Comparison of ENCODE assay signal across 15 cellular contexts in genomic region chr2:143903172-143903856, GRCh38.
DNase-seq lines count a peak whose midpoint lies in the region; ATAC-seq and TF ChIP-seq lines count a peak whose summit lies in the region.
"Had no signal": no experiment of that assay in that cellular context is flagged by ENCODE, and none has a peak within 500 bp of the region (broad histone marks: within the 10 kb centered on the region; RNA-seq: fewer than 3 reads in every experiment).

No MANE protein-coding gene starts in this region.

- BruUV-seq in mammary epithelial cell (replicated peaks; lab: Mats Ljungman, UMichigan) (no TSS peak), OCI-LY7 (replicated peaks; lab: Mats Ljungman, UMichigan) (no TSS peak)

- no peaks in the 10 kb centered on the region for H3K27me3 ChIP-seq in mammary epithelial cell (ENCODE audit: insufficient read depth, low read length)
- H3K27me3 ChIP-seq in adrenal gland: no peaks in the 10 kb centered on the region
- H3K27me3 ChIP-seq: tibial nerve had no signal

- H3K9ac ChIP-seq in mammary epithelial cell (ENCODE audit: insufficient read depth, low read length): no peak overlapping the region

- TF ChIP-seq POLR2A in adrenal gland (IDR thresholded peaks at IDR 0.05): no peak

- no peak overlapping the region for H3K27ac ChIP-seq in mammary epithelial cell (ENCODE audit: insufficient read depth, low read depth, low read length)
- no peak overlapping the region for H3K27ac ChIP-seq in OCI-LY7 (ENCODE audit: low read depth, low read length, poor library complexity, severe bottlenecking)
- H3K27ac ChIP-seq in adrenal gland: no peak overlapping the region
- H3K27ac ChIP-seq: tibial nerve had no signal

- DNase-seq in NCI-H1092 (lab: John Stamatoyannopoulos, UW): peak; percentile 18
- peak; percentile 2 for DNase-seq in mammary epithelial cell
- peak; percentile 11 for DNase-seq in midbrain (lab: John Stamatoyannopoulos, UW)
- no peak for DNase-seq in OCI-LY7 (ENCODE audit: low spot score)
- no peak for DNase-seq in activated naive CD4-positive, alpha-beta T cell treated with anti-CD3 and anti-CD28 coated beads, Interleukin-2, amount 10 ng/mL, durations not matched to agents 7 days and 5 days
- DNase-seq in adrenal gland: no peak
- DNase-seq: activated naive CD8-positive, alpha-beta T cell treated with anti-CD3 and anti-CD28 coated beads, Interleukin-2, amount 50 U/mL, for 24 hours; activated T-cell treated with anti-CD3 and anti-CD28 coated beads, Interleukin-2, amount 50 U/mL, for 4 hours; cerebellar nuclear complex; Karpas-422; NK-92 treated with Interleukin-12 subunit alpha and Interleukin-12 subunit beta, amount 100 ng/mL, for 24 hours; stimulated activated CD4-positive, alpha-beta T cell treated with anti-CD3 and anti-CD28 coated beads, Interleukin-4, amount 100 ng/mL, for 1 hour had no signal

- H4K20me1 ChIP-seq in mammary epithelial cell (ENCODE audit: insufficient read depth, low read length) (no peaks in the 10 kb centered on the region), OCI-LY7 (ENCODE audit: insufficient read depth, low read length) (no peaks in the 10 kb centered on the region)

- no peaks in the 10 kb centered on the region for H3K9me3 Mint-ChIP-seq in activated naive CD4-positive, alpha-beta T cell treated with anti-CD3 and anti-CD28 coated beads, Interleukin-2, amount 10 ng/mL, durations not matched to agents 7 days and 5 days
- H3K9me3 Mint-ChIP-seq: activated naive CD8-positive, alpha-beta T cell treated with anti-CD3 and anti-CD28 coated beads, Interleukin-2, amount 50 U/mL, for 24 hours; activated T-cell treated with anti-CD3 and anti-CD28 coated beads, Interleukin-2, amount 50 U/mL, for 4 hours had no signal

- peak; percentile 54 for ATAC-seq in HG03175 (IDR thresholded peaks at IDR 0.05; ENCODE audit: unreplicated experiment)
- no peak for ATAC-seq in GM18907 (IDR thresholded peaks at IDR 0.05; ENCODE audit: unreplicated experiment)
- ATAC-seq: activated naive CD8-positive, alpha-beta T cell treated with anti-CD3 and anti-CD28 coated beads, Interleukin-2, amount 50 U/mL, for 24 hours; activated T-cell treated with anti-CD3 and anti-CD28 coated beads, Interleukin-2, amount 50 U/mL, for 4 hours had no signal

- H3K4me2 ChIP-seq in mammary epithelial cell (ENCODE audit: insufficient read depth, low read depth, low read length): no peak overlapping the region
- H3K4me2 ChIP-seq in OCI-LY7 (ENCODE audit: low read length): no peak overlapping the region

- H3K9me3 ChIP-seq in mammary epithelial cell (replicated peaks; ENCODE audit: insufficient read depth, low read length) (no peaks in the 10 kb centered on the region), OCI-LY7 (ENCODE audit: low read length) (no peaks in the 10 kb centered on the region), adrenal gland (replicated peaks in 1 of 3) (no peaks in the 10 kb centered on the region)
- H3K9me3 ChIP-seq: tibial nerve had no signal

- H3K36me3 ChIP-seq in mammary epithelial cell (ENCODE audit: insufficient read depth, low read length) (no peaks in the 10 kb centered on the region), OCI-LY7 (ENCODE audit: insufficient read depth, low read length) (no peaks in the 10 kb centered on the region), adrenal gland (replicated peaks in 1 of 2) (no peaks in the 10 kb centered on the region)
- H3K36me3 ChIP-seq: tibial nerve had no signal

- intact Hi-C loops in mammary epithelial cell (cut with micrococcal nuclease) (loop anchor here (5.0 kb wide), 1 partner anchor 209 kb away; no protein-coding TSS in a partner anchor), OCI-LY7 (cut with micrococcal nuclease; ENCODE audit: unreplicated experiment) (no loop called here), adrenal gland (cut with DNase I) (no loop called here)

- H3K4me1 ChIP-seq in mammary epithelial cell (ENCODE audit: insufficient read depth, low read length) (peaks cover 18% of the 10 kb centered on the region), OCI-LY7 (ENCODE audit: insufficient read depth, low read length, poor library complexity, severe bottlenecking) (no peaks in the 10 kb centered on the region), adrenal gland (replicated peaks in 1 of 2) (no peaks in the 10 kb centered on the region)

- H3K4me3 Mint-ChIP-seq in activated naive CD4-positive, alpha-beta T cell treated with anti-CD3 and anti-CD28 coated beads, Interleukin-2, amount 10 ng/mL, durations not matched to agents 7 days and 5 days: no peak overlapping the region
- H3K4me3 Mint-ChIP-seq: activated naive CD8-positive, alpha-beta T cell treated with anti-CD3 and anti-CD28 coated beads, Interleukin-2, amount 50 U/mL, for 24 hours; activated T-cell treated with anti-CD3 and anti-CD28 coated beads, Interleukin-2, amount 50 U/mL, for 4 hours had no signal

- POLR2A ChIA-PET in OCI-LY7 (lab: Charles Lee): no interaction called here

- no peak overlapping the region for H3K4me3 ChIP-seq in mammary epithelial cell (replicated peaks in 1 of 3; ENCODE audit: insufficient read depth in 1 of 3, low read depth in 2 of 3, low read length in 3 of 3)
- no peak overlapping the region for H3K4me3 ChIP-seq in OCI-LY7 (ENCODE audit: low read depth, low read length, poor library complexity, severe bottlenecking)
- no peak overlapping the region for H3K4me3 ChIP-seq in adrenal gland
- H3K4me3 ChIP-seq: tibial nerve had no signal

- H3K27me3 Mint-ChIP-seq in activated naive CD4-positive, alpha-beta T cell treated with anti-CD3 and anti-CD28 coated beads, Interleukin-2, amount 10 ng/mL, durations not matched to agents 7 days and 5 days: peaks cover 10% of the 10 kb centered on the region

- H3K4me1 Mint-ChIP-seq in activated naive CD4-positive, alpha-beta T cell treated with anti-CD3 and anti-CD28 coated beads, Interleukin-2, amount 10 ng/mL, durations not matched to agents 7 days and 5 days: no peaks in the 10 kb centered on the region

- CTCF ChIA-PET in mammary epithelial cell (lab: Charles Lee; ENCODE audit: low non-redundant PET) (no interaction called here), OCI-LY7 (lab: Charles Lee; ENCODE audit: unreplicated experiment) (no interaction called here)
- CTCF ChIA-PET in activated naive CD4-positive, alpha-beta T cell treated with anti-CD3 and anti-CD28 coated beads, Interleukin-2, amount 10 ng/mL, durations not matched to agents 7 days and 5 days (lab: Charles Lee): no interaction called here

- 98% methylated on average over 5 of the region's 5 CpGs for WGBS in mammary epithelial cell (ENCODE audit: low coverage, missing lambda C conversion rate)
- WGBS in adrenal gland, 4 donors: 73 to 80% (median 74%) methylated on average over 5 of the region's 5 CpGs

- no peak overlapping the region for H2AFZ ChIP-seq in mammary epithelial cell (ENCODE audit: low read depth, low read length)
- H2AFZ ChIP-seq in OCI-LY7 (ENCODE audit: low read length): no peak overlapping the region

- no peaks in the 10 kb centered on the region for H3K9me2 ChIP-seq in OCI-LY7 (ENCODE audit: insufficient read depth, low read length)

- H3K27ac Mint-ChIP-seq in activated naive CD4-positive, alpha-beta T cell treated with anti-CD3 and anti-CD28 coated beads, Interleukin-2, amount 10 ng/mL, durations not matched to agents 7 days and 5 days: no peak overlapping the region
- H3K27ac Mint-ChIP-seq: activated naive CD8-positive, alpha-beta T cell treated with anti-CD3 and anti-CD28 coated beads, Interleukin-2, amount 50 U/mL, for 24 hours had no signal

- H3K79me2 ChIP-seq in mammary epithelial cell (ENCODE audit: insufficient read depth, low read length): no peaks in the 10 kb centered on the region
- H3K79me2 ChIP-seq in OCI-LY7 (ENCODE audit: insufficient read depth, low read depth, low read length): no peaks in the 10 kb centered on the region

- TF ChIP-seq CTCF in mammary epithelial cell (conservative IDR thresholded peaks at IDR 0.05 in 1 of 2, IDR thresholded peaks at IDR 0.05 in 1 of 2; ENCODE audit: extremely low read depth in 1 of 2, insufficient read depth in 1 of 2, low read depth in 1 of 2, low read length in 2 of 2) (no peak), OCI-LY7 (conservative IDR thresholded peaks at IDR 0.05; ENCODE audit: low read length) (no peak), adrenal gland (IDR thresholded peaks at IDR 0.05) (no peak)

- dilution Hi-C loops in mammary epithelial cell (cut with HindIII; ENCODE audit: low sequenced_read_pairs): no loop called here

- in situ Hi-C loops in mammary epithelial cell (cut with MboI; ENCODE audit: low sequenced_read_pairs in 2 of 2): no loop called here

- no peaks in the 10 kb centered on the region for H3K36me3 Mint-ChIP-seq in activated naive CD4-positive, alpha-beta T cell treated with anti-CD3 and anti-CD28 coated beads, Interleukin-2, amount 10 ng/mL, durations not matched to agents 7 days and 5 days

Comparison
In these comparisons a context has a peak if more than half of its experiments do, and no peak if none do; other contexts are left out.
1. DNase-seq: peak in NCI-H1092 (single experiment), mammary epithelial cell (single experiment) and midbrain (single experiment); none in OCI-LY7 (single experiment), activated naive CD4-positive, alpha-beta T cell treated with anti-CD3 and anti-CD28 coated beads, Interleukin-2, amount 10 ng/mL, durations not matched to agents 7 days and 5 days (single experiment) and adrenal gland (0 of 7).